In the genomic region with DNA sequence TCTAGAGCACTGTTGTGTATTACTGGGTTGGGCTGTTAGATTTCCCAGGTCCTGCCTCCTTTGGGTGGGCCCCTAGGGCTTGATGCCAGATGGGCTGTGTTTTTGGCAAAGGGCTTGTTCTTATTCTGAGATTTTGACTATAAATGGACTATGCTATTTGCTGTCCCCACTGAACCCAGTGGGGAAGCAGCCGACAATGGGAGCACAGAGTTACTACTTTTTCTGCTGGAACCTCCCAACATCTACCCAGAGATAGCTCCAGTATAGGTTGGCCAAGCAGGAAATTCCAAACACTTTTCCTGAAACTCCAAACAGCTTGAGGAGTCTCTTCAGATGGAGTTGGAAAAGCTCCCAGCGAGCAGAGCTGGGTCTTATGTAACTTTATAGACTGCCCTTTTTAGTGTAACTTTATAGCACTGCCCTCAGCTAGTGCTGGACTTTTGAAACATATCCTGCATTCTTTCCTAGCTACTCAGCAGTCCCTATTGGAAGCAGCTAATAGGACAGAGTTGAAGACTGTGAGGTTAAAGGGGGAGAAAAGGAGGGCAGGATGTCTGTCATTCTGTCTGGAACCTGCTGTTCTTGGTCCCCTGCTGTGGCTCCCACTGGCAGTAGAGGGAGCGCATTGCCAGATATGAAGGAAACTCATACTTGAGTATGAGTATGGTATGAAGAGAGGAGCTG, we compare ENCODE assay signal across 9 cellular contexts. TPM values are rescaled to one million over a fixed set of nuclear protein-coding genes. Genes with fewer than 3 reads are reported as not detected.
DNase-seq lines count a peak whose midpoint lies in the region; ATAC-seq and TF ChIP-seq lines count a peak whose summit lies in the region.
"Had no signal": no experiment of that assay in that cellular context is flagged by ENCODE, and none has a peak within 500 bp of the region (broad histone marks: within the 10 kb centered on the region; RNA-seq: fewer than 3 reads in every experiment).

No MANE protein-coding gene starts in this region.

- CTCF ChIA-PET in IMR-90 (lab: Yijun Ruan, JAX), result interaction anchor here (0.5 to 1.6 kb wide), 4 partner anchors 12 to 121 kb away, joined by 3 to 11 read pairs (median 8); no protein-coding TSS in a partner anchor

- peak overlapping the region; percentile 84 for H3K4ac ChIP-seq in IMR-90 (ENCODE audit: low read depth, low read length)

- H3K4me1 ChIP-seq in IMR-90 (ENCODE audit: control insufficient read depth, insufficient read depth, low read length), result peaks cover 13% of the 10 kb centered on the region; the same call in 1 of the 2 replicates
- peaks cover 0 to 21% (median 12%) of the 10 kb centered on the region in 4 donors for H3K4me1 ChIP-seq in right lobe of liver
- H3K4me1 ChIP-seq in thyroid gland, result peaks cover 34 to 49% of the 10 kb centered on the region in 2 donors

- H3K27ac ChIP-seq in IMR-90 (ENCODE audit: insufficient read depth, low read length) (peak overlapping the region; percentile 89), coronary artery (peak overlapping the region; percentile 80 to 90), right lobe of liver (peak overlapping the region; percentile 31 to 77 (median 70)), thyroid gland (peak overlapping the region; percentile 85 to 93 (median 88))

- in situ Hi-C loops in IMR-90 (cut with MboI; ENCODE audit: low sequenced_read_pairs), result no loop called here

- no CpG with 5 or more reads among the region's 3 CpGs for WGBS in IMR-90 (ENCODE audit: extremely low coverage in 2 of 2, insufficient read length in 1 of 2), 2 experiments
- 0% methylated on average over 3 of the region's 3 CpGs for WGBS in right lobe of liver (ENCODE audit: insufficient coverage, low coverage, low lambda C conversion rate, missing lambda C conversion rate)
- WGBS in thyroid gland, 2 donors, result 36 to 41% methylated on average over 3 of the region's 3 CpGs

- POLR2A ChIA-PET in IMR-90 (lab: Charles Lee; ENCODE audit: unreplicated experiment), result interaction anchor here (1.3 kb wide), 1 partner anchor 9 kb away, joined by 8 read pairs; no protein-coding TSS in a partner anchor

- H3K27me3 ChIP-seq in IMR-90 (ENCODE audit: control insufficient read depth, insufficient read depth, low read length), result no peaks in the 10 kb centered on the region
- no peaks in the 10 kb centered on the region for H3K27me3 ChIP-seq in right lobe of liver
- no peaks in the 10 kb centered on the region for H3K27me3 ChIP-seq in thyroid gland

- peaks cover 14 to 75% of the 10 kb centered on the region in 2 experiments for H3K79me1 ChIP-seq in IMR-90 (ENCODE audit: low read depth in 1 of 2, low read length in 2 of 2)

- peak overlapping the region; percentile 74 for H3K56ac ChIP-seq in IMR-90 (ENCODE audit: extremely low read depth, insufficient read depth, low read length)

- H2BK20ac ChIP-seq in IMR-90 (ENCODE audit: low read depth, low read length), result peak overlapping the region; percentile 78

- H3K18ac ChIP-seq in IMR-90 (ENCODE audit: low read depth, low read length), result peak overlapping the region; percentile 52

- peak overlapping the region; percentile 57 for H2AK9ac ChIP-seq in IMR-90 (replicated peaks; ENCODE audit: low read depth, low read length, poor library complexity)

- peak overlapping the region; percentile 66 for H4K5ac ChIP-seq in IMR-90 (ENCODE audit: low read depth, low read length)

- peak overlapping the region; percentile 89 for H2BK5ac ChIP-seq in IMR-90 (ENCODE audit: low read depth, low read length, poor library complexity, severe bottlenecking)

- no peaks in the 10 kb centered on the region for H3K9me3 ChIP-seq in IMR-90 (ENCODE audit: control insufficient read depth, insufficient read depth, low read length)
- no peaks in the 10 kb centered on the region for H3K9me3 ChIP-seq in right lobe of liver
- no peaks in the 10 kb centered on the region for H3K9me3 ChIP-seq in thyroid gland

- H3K9me1 ChIP-seq in IMR-90 (ENCODE audit: insufficient read depth, low read length), result peaks cover 11% of the 10 kb centered on the region

- H3K36me3 ChIP-seq in IMR-90 (ENCODE audit: control insufficient read depth, insufficient read depth, low read length) (no peaks in the 10 kb centered on the region), right lobe of liver (no peaks in the 10 kb centered on the region), thyroid gland (no peaks in the 10 kb centered on the region)

- H2AFZ ChIP-seq in IMR-90 (replicated peaks; ENCODE audit: low read length, poor library complexity), result no peak overlapping the region

- peak; percentile 96 for DNase-seq in IMR-90
- DNase-seq in coronary artery (ENCODE audit: low spot score), result peak; percentile 94
- peak in 2 of 3 donors; percentile 61 to 74 for DNase-seq in right lobe of liver
- peak; percentile 50 to 60 for DNase-seq in thyroid gland
- no peak for DNase-seq in NCI-H82 treated with DMSO at 0.1 percent for 48 hours (lab: John Stamatoyannopoulos, UW; ENCODE audit: unreplicated experiment)
- no peak for DNase-seq in NOMO-1 treated with DMSO at 0.1 percent for 48 hours (lab: John Stamatoyannopoulos, UW; ENCODE audit: unreplicated experiment)
- DNase-seq in NAMALWA (ENCODE audit: low spot score), result no peak
- no peak for DNase-seq in NCI-H510A treated with DMSO at 0.1 percent for 48 hours (lab: John Stamatoyannopoulos, UW)
- DNase-seq: NCI-H187 treated with DMSO at 0.1 percent for 48 hours had no signal

- H2BK120ac ChIP-seq in IMR-90 (ENCODE audit: low read depth, low read length), result peak overlapping the region; percentile 77

- peak overlapping the region; percentile 27 for H2BK15ac ChIP-seq in IMR-90 (ENCODE audit: low read depth, low read length)

- TF ChIP-seq RAD21 in IMR-90 (IDR thresholded peaks at IDR 0.05; ENCODE audit: low read length), result peak; percentile 35

- no TSS peak for BruUV-seq in IMR-90 (replicated peaks; lab: Mats Ljungman, UMichigan)

- 0 out of 2 replicates have a peak overlapping the region, but pooled peaks have one; percentile 0 for H3K9ac ChIP-seq in IMR-90 (ENCODE audit: low read depth, low read length)

- peak; percentile 40 for TF ChIP-seq CTCF in IMR-90 (conservative IDR thresholded peaks at IDR 0.05; ENCODE audit: low read depth, low read length)
- TF ChIP-seq CTCF in coronary artery (IDR thresholded peaks at IDR 0.05), result no peak
- TF ChIP-seq CTCF in right lobe of liver (IDR thresholded peaks at IDR 0.05), result peak; percentile 7 to 25 (median 22)
- peak in 3 of 6 experiments; percentile 8 to 30 (median 11) for TF ChIP-seq CTCF in thyroid gland (IDR thresholded peaks at IDR 0.05)

- ATAC-seq in IMR-90 (ENCODE audit: low read depth) (peak; percentile 95), right lobe of liver (peak; percentile 95 to 98 (median 97))

- H3K14ac ChIP-seq in IMR-90 (replicated peaks; ENCODE audit: low read depth, low read length), result peak overlapping the region; percentile 71

- peak overlapping the region; percentile 49 to 67 for H4K8ac ChIP-seq in IMR-90 (ENCODE audit: low read depth in 2 of 2, low read length in 2 of 2)

- H3K4me2 ChIP-seq in IMR-90 (ENCODE audit: low read depth, low read length), result peak overlapping the region; percentile 57

- no peak for TF ChIP-seq POLR2A in IMR-90 (IDR thresholded peaks at IDR 0.05; ENCODE audit: low read depth, low read length)
- TF ChIP-seq POLR2A in right lobe of liver (IDR thresholded peaks at IDR 0.05), result peak; percentile 37
- peak in 1 of 2 donors; percentile 18 for TF ChIP-seq POLR2A in thyroid gland (IDR thresholded peaks at IDR 0.05)

- intact Hi-C loops in IMR-90 (cut with micrococcal nuclease) (loop anchor here (1.0 to 2.0 kb wide), 2 partner anchors 20 to 43 kb away; partner anchors contain the start of gene RUSC2), right lobe of liver (cut with DNase I) (no loop called here), thyroid gland (cut with DNase I) (no loop called here)

- H3K23ac ChIP-seq in IMR-90 (ENCODE audit: low read depth, low read length), result peak overlapping the region; percentile 78

- dilution Hi-C loops in IMR-90 (cut with HindIII; ENCODE audit: low sequenced_read_pairs, unreplicated experiment), result no loop called here

- peak overlapping the region; percentile 59 for H2AK5ac ChIP-seq in IMR-90 (ENCODE audit: low read depth, low read length)

- H3K4me3 ChIP-seq in IMR-90 (ENCODE audit: insufficient read depth, low read depth, low read length) (no peak overlapping the region), coronary artery (peak overlapping the region; percentile 14), right lobe of liver (no peak overlapping the region), thyroid gland (replicated peaks in 1 of 3) (no peak overlapping the region)

- peaks cover 10% of the 10 kb centered on the region; the same call in 1 of the 2 replicates for H4K20me1 ChIP-seq in IMR-90 (ENCODE audit: insufficient read depth, low read length)

- peak overlapping the region; percentile 81 for H4K91ac ChIP-seq in IMR-90 (ENCODE audit: insufficient read depth, low read depth, low read length)

TF ChIP-seq in IMR-90, 13 proteins besides CTCF, POLR2A, EP300 and RAD21 (continues in another document):
- TF ChIP-seq SMC3 (IDR thresholded peaks at IDR 0.05; ENCODE audit: low read depth, low read length) (peak; percentile 26; the same call in 1 of the 2 replicates), FOS (IDR thresholded peaks at IDR 0.05; ENCODE audit: low read depth, low read length) (peak; percentile 20; the same call in 1 of the 2 replicates), MAFK (IDR thresholded peaks at IDR 0.05; ENCODE audit: low read depth, low read length) (no peak), CEBPB (IDR thresholded peaks at IDR 0.05; ENCODE audit: low read depth, low read length) (0 out of 2 replicates have a peak, but pooled peaks have one; percentile 26), MXI1 (IDR thresholded peaks at IDR 0.05; ENCODE audit: borderline replicate concordance, low read depth, low read length) (no peak), USF2 (IDR thresholded peaks at IDR 0.05; ENCODE audit: low read depth, low read length) (no peak), MAZ (IDR thresholded peaks at IDR 0.05; ENCODE audit: borderline replicate concordance, low read depth, low read length) (no peak), RCOR1 (IDR thresholded peaks at IDR 0.05; ENCODE audit: insufficient replicate concordance, low read length) (no peak), CHD1 (IDR thresholded peaks at IDR 0.05; ENCODE audit: low read depth, low read length) (no peak)

RNA-seq across cellular contexts. Expression of gene RUSC2, which starts 21.0 kb away (rescaled TPM):
- total RNA-seq in IMR-90 (2012; rRNA removed) (17.4 and 18.3 TPM in 2 replicates), right lobe of liver (10 to 100 TPM in 2 of 6 experiments, 1 to 10 TPM in 4; 6.0 to 12.9 (median 9.1) TPM), thyroid gland (10 to 100 TPM; 15.2 to 28.2 (median 26.4) TPM)
- 35.4 and 42.8 TPM in 2 replicates for polyA plus RNA-seq in IMR-90 (2012; rRNA removed)
- 16.0 and 32.6 TPM in 2 replicates for polyA plus RNA-seq in IMR-90 (2012; cell fraction: cytosol; rRNA removed)
- 90.1 and 162 TPM in 2 replicates for polyA plus RNA-seq in IMR-90 (2012; cell fraction: nucleus; rRNA removed; ENCODE audit: low replicate concordance)

Comparison
In these comparisons a context has a peak if more than half of its experiments do, and no peak if none do; other contexts are left out.
1. DNase-seq: peak in IMR-90 (single experiment), coronary artery (single experiment), right lobe of liver (2 of 3) and thyroid gland (2 of 2); none in NCI-H82 treated with DMSO at 0.1 percent for 48 hours (single experiment), NOMO-1 treated with DMSO at 0.1 percent for 48 hours (single experiment), NAMALWA (single experiment) and NCI-H510A treated with DMSO at 0.1 percent for 48 hours (single experiment).
2. Peak in every context shown above with its lines, with median percentiles within 50 percentile points of each other: H3K27ac ChIP-seq.